In the genomic region with DNA sequence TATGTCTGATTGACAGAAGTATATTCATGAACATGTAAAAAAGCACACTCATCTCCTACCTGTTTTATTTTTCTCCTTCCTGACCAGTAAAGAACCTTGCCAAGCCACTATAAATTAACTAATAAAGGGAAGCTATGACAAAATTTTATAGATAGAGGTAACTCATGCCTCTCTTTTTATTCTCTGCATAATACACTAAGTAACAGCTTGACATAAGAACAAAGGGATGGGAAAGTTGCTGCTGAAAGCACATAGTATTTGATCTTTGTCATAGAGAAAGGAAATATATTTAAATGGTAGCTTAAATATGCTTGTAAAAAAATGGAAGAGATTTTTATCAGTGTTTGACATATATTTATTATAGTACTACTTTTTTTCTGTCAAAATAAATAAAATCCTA, we compare ENCODE assay signal across 33 cellular contexts.
A peak's percentile ranks its signal among the peaks of the same experiment; 100 is the strongest.
DNase-seq lines count a peak whose midpoint lies in the region; ATAC-seq and TF ChIP-seq lines count a peak whose summit lies in the region.
"Had no signal": no experiment of that assay in that cellular context is flagged by ENCODE, and none has a peak within 500 bp of the region (broad histone marks: within the 10 kb centered on the region; RNA-seq: fewer than 3 reads in every experiment).

No MANE protein-coding gene starts in this region.

- H3K4ac ChIP-seq in neuronal stem cell (ENCODE audit: low read length): no peak overlapping the region

- no peaks in the 10 kb centered on the region for H3K79me1 ChIP-seq in neuronal stem cell (ENCODE audit: low read depth, low read length)

- H3K79me2 ChIP-seq in PC-3 (ENCODE audit: low read length): no peaks in the 10 kb centered on the region

- no peak overlapping the region for H2BK12ac ChIP-seq in neuronal stem cell (ENCODE audit: low read length)

- H3F3A ChIP-seq in PC-3 (ENCODE audit: low read length, unreplicated experiment): no peaks in the 10 kb centered on the region

- no peak overlapping the region for H4K91ac ChIP-seq in neuronal stem cell (ENCODE audit: low read depth, low read length, poor library complexity)

- H2AK5ac ChIP-seq in neuronal stem cell (ENCODE audit: low read depth, low read length): no peak overlapping the region

- H3K18ac ChIP-seq in neuronal stem cell (ENCODE audit: low read length): no peak overlapping the region

- no peaks in the 10 kb centered on the region for H3K36me3 ChIP-seq in PC-3 (ENCODE audit: low read depth, low read length)
- H3K36me3 ChIP-seq in neuronal stem cell (replicated peaks in 1 of 2; ENCODE audit: control insufficient read depth in 2 of 2, insufficient read depth in 2 of 2, low read length in 2 of 2): no peaks in the 10 kb centered on the region
- H3K36me3 ChIP-seq: BE2C; BLaER1; BLaER1 treated with 17β-estradiol and CSF1 and Interleukin-3, amounts not matched to agents 10 nM and 100 nM had no signal

- H2BK15ac ChIP-seq in neuronal stem cell (ENCODE audit: low read length): no peak overlapping the region

- no peak overlapping the region for H3K14ac ChIP-seq in neuronal stem cell (ENCODE audit: low read length)

- no peaks in the 10 kb centered on the region for H4K20me1 ChIP-seq in PC-3 (ENCODE audit: low read length)
- H4K20me1 ChIP-seq: BLaER1; BLaER1 treated with 17β-estradiol and CSF1 and Interleukin-3, amounts not matched to agents 10 nM and 100 nM had no signal

- no peak overlapping the region for H4K8ac ChIP-seq in neuronal stem cell (ENCODE audit: low read depth, low read length)

- no peak overlapping the region for H2BK5ac ChIP-seq in neuronal stem cell (ENCODE audit: low read length)

- ATAC-seq in PC-3 (peak; percentile 85), HG03280 (IDR thresholded peaks at IDR 0.05; ENCODE audit: unreplicated experiment) (no peak)
- ATAC-seq in activated naive CD4-positive, alpha-beta T cell treated with anti-CD3 and anti-CD28 coated beads, Interleukin-2, amount 50 U/mL, for 72 hours: no peak
- ATAC-seq: A549; CD8-positive, alpha-beta T cell had no signal

- H3K27ac ChIP-seq in PC-3 (ENCODE audit: low read length): no peak overlapping the region
- H3K27ac ChIP-seq in neuronal stem cell (replicated peaks; ENCODE audit: low read length): no peak overlapping the region
- H3K27ac ChIP-seq: 22Rv1; A549; BLaER1; BLaER1 treated with 17β-estradiol and CSF1 and Interleukin-3, amounts not matched to agents 10 nM and 100 nM; C4-2B had no signal

- no peak overlapping the region for H3K27ac Mint-ChIP-seq in activated naive CD4-positive, alpha-beta T cell treated with anti-CD3 and anti-CD28 coated beads, Interleukin-2, amount 50 U/mL, for 72 hours
- H3K27ac Mint-ChIP-seq: B cell; CD14-positive monocyte; CD4-positive, alpha-beta memory T cell; CD4-positive, alpha-beta T cell; CD4-positive, CD25-positive, alpha-beta regulatory T cell; CD8-positive, alpha-beta memory T cell; CD8-positive, alpha-beta T cell had no signal

- BruUV-seq in PC-3 (replicated peaks; lab: Mats Ljungman, UMichigan): no TSS peak

- intact Hi-C loops in PC-3 (cut with micrococcal nuclease): loop anchor here (1.0 to 10.0 kb wide), 2 partner anchors 43 to 661 kb away; no protein-coding TSS in a partner anchor

- no peaks in the 10 kb centered on the region for H3K9me2 ChIP-seq in PC-3 (replicated peaks; ENCODE audit: low read length)

- no peaks in the 10 kb centered on the region for H3K36me3 Mint-ChIP-seq in activated naive CD4-positive, alpha-beta T cell treated with anti-CD3 and anti-CD28 coated beads, Interleukin-2, amount 50 U/mL, for 72 hours
- H3K36me3 Mint-ChIP-seq: CD14-positive monocyte; CD4-positive, alpha-beta memory T cell; CD4-positive, CD25-positive, alpha-beta regulatory T cell; CD8-positive, alpha-beta memory T cell; CD8-positive, alpha-beta T cell had no signal

- H3K4me3 ChIP-seq in LNCaP clone FGC (ENCODE audit: low read depth, low read length) (no peak overlapping the region), PC-3 (ENCODE audit: low read length) (no peak overlapping the region), neuronal stem cell (ENCODE audit: low read length in 2 of 2) (no peak overlapping the region)
- H3K4me3 ChIP-seq: A549; BLaER1; BLaER1 treated with 17β-estradiol and CSF1 and Interleukin-3, amounts not matched to agents 10 nM and 100 nM had no signal

- H3K4me1 ChIP-seq in PC-3 (ENCODE audit: insufficient read depth, low read length) (no peaks in the 10 kb centered on the region), neuronal stem cell (ENCODE audit: control insufficient read depth in 2 of 2, insufficient read depth in 1 of 2, low read depth in 1 of 2, low read length in 2 of 2) (no peaks in the 10 kb centered on the region)
- H3K4me1 ChIP-seq: A549; BE2C; BLaER1; BLaER1 treated with 17β-estradiol and CSF1 and Interleukin-3, amounts not matched to agents 10 nM and 100 nM; Caco-2 had no signal

- H3K9me3 ChIP-seq in PC-3 (ENCODE audit: low read length) (no peaks in the 10 kb centered on the region), neuronal stem cell (replicated peaks in 1 of 2; ENCODE audit: control insufficient read depth in 2 of 2, insufficient read depth in 1 of 2, low read depth in 1 of 2, low read length in 2 of 2) (no peaks in the 10 kb centered on the region)
- H3K9me3 ChIP-seq: A549; BE2C; BLaER1; BLaER1 treated with 17β-estradiol and CSF1 and Interleukin-3, amounts not matched to agents 10 nM and 100 nM; Caco-2 had no signal

- H2AFZ ChIP-seq in PC-3 (ENCODE audit: low read length): no peak overlapping the region
- H2AFZ ChIP-seq in neuronal stem cell (ENCODE audit: low read length): peak overlapping the region; percentile 53

- H3K23ac ChIP-seq in neuronal stem cell (ENCODE audit: low read depth, low read length, poor library complexity): no peak overlapping the region

- POLR2A ChIA-PET in PC-3 (lab: Charles Lee; ENCODE audit: unreplicated experiment): interaction anchor here (0.5 kb wide), 1 partner anchor 82 kb away, joined by 3 read pairs; no protein-coding TSS in a partner anchor

- TF ChIP-seq CTCF in LNCaP clone FGC (IDR thresholded peaks at IDR 0.05; ENCODE audit: control insufficient read depth, extremely low read depth, insufficient read depth) (no peak), PC-3 (conservative IDR thresholded peaks at IDR 0.05; ENCODE audit: low read depth, low read length) (no peak)

- H3K4me2 ChIP-seq in PC-3 (ENCODE audit: low read length): no peak overlapping the region
- H3K4me2 ChIP-seq in neuronal stem cell (ENCODE audit: insufficient read depth, low read length, poor library complexity, severe bottlenecking): no peak overlapping the region
- H3K4me2 ChIP-seq: A549; BLaER1; BLaER1 treated with 17β-estradiol and CSF1 and Interleukin-3, amounts not matched to agents 10 nM and 100 nM had no signal

- no peak overlapping the region for H2BK120ac ChIP-seq in neuronal stem cell (ENCODE audit: low read depth, low read length)

- CTCF ChIA-PET in PC-3 (lab: Charles Lee): no interaction called here

- DNase-seq in LNCaP clone FGC (ENCODE audit: low read depth) (peak; percentile 89), PC-3 (no peak), neuronal stem cell (ENCODE audit: low spot score) (no peak), foreskin melanocyte (no peak)
- DNase-seq in activated naive CD4-positive, alpha-beta T cell treated with anti-CD3 and anti-CD28 coated beads, Interleukin-2, amount 50 U/mL, for 72 hours (ENCODE audit: low spot score in 2 of 2): no peak
- DNase-seq: 8988T; ACHN; AML-193; BE2C; C1 segment of cervical spinal cord; Caco-2; Calu3; CD4-positive, alpha-beta memory T cell; CD4-positive, alpha-beta T cell; CD4-positive, CD25-positive, alpha-beta regulatory T cell; CD8-positive, alpha-beta memory T cell; CD8-positive, alpha-beta T cell; COR-L47; DMS 273 treated with DMSO at 0.1 percent for 48 hours; DMS153; DMS53; DMS79; DMS79 treated with DMSO at 0.1 percent for 48 hours; DND-41; EL had no signal

- H3K9ac ChIP-seq in PC-3 (ENCODE audit: low read length) (no peak overlapping the region), neuronal stem cell (ENCODE audit: low read depth, low read length, poor library complexity) (no peak overlapping the region)
- H3K9ac ChIP-seq: BLaER1; BLaER1 treated with 17β-estradiol and CSF1 and Interleukin-3, amounts not matched to agents 10 nM and 100 nM had no signal

- H3K27me3 ChIP-seq in PC-3 (ENCODE audit: low read length): no peaks in the 10 kb centered on the region
- H3K27me3 ChIP-seq in neuronal stem cell (ENCODE audit: control insufficient read depth in 3 of 3, insufficient read depth in 3 of 3, low read depth in 1 of 3, low read length in 3 of 3): no peaks in the 10 kb centered on the region
- H3K27me3 ChIP-seq: BE2C; BLaER1; BLaER1 treated with 17β-estradiol and CSF1 and Interleukin-3, amounts not matched to agents 10 nM and 100 nM had no signal

- H3K9me3 Mint-ChIP-seq in activated naive CD4-positive, alpha-beta T cell treated with anti-CD3 and anti-CD28 coated beads, Interleukin-2, amount 50 U/mL, for 72 hours: peaks cover 0 to 8% of the 10 kb centered on the region in 2 donors
